In the genomic region with DNA sequence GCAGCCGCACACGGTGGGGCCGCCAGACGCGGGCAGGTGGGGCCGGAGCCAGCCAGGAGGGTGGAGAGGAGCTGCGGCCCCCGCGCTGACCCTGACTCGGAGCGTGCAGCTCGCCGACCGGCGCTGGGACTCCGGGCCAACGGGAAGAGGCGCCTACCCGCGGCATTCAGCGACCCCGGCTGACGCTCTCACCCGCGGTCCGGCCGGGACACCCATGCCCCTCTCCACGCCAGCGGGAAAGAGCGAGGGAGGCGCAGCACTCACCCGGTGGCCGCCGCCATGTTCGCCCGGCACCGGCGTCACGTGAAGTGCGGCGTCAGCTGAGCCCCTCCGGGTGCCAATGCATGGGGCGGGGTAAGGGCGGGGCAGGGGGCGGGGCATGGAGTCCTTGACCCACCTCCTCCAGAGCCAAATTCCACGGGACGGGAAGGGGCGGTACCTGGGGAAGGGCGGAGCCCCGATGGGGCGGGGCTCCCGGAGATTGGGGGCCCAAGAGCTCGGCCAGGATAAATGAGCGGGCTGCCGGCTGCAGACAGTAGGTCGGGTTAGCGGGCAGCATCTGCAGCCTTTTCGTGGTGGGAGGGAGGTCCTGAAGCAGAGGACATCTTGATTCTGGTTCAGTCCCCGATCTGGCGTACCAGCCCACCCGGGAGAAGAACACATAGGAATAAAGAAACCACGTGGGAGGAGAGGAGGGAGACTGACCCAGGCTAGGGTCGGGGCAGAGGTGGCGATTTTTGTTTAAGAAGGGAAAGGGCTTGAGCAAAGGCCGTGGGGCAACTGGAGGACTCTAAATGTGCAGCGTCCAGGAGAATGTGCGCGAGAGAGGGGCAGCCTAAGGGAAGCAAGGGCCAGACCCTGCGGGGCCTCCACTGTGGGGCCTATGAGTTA, we compare ENCODE assay signal across 1 cellular context.
TF ChIP-seq lines count a peak whose summit lies in the region.

A gene (minus strand): TSS at position 312 of the 891 bp plus-strand sequence. CDS start 31 bp downstream, at position 281.

TF ChIP-seq in HepG2, 621 proteins besides CTCF, POLR2A, EP300 and RAD21 (continued from another document and continues in another):
- TF ChIP-seq JUND (CRISPR knock-in tag; IDR thresholded peaks at IDR 0.05) (no peak), GTF3A (CRISPR knock-in tag; conservative IDR thresholded peaks at IDR 0.05) (no peak), ZNF556 (CRISPR knock-in tag; IDR thresholded peaks at IDR 0.05; ENCODE audit: borderline replicate concordance) (peak; percentile 26; the same call in 1 of the 2 replicates), THAP11 (CRISPR knock-in tag; IDR thresholded peaks at IDR 0.05) (peak; percentile 66), WIZ (CRISPR knock-in tag; IDR thresholded peaks at IDR 0.05) (peak; percentile 56; the same call in 1 of the 2 replicates), HOXA3 (CRISPR knock-in tag; IDR thresholded peaks at IDR 0.05) (peak; percentile 81), RCOR2 (CRISPR knock-in tag; IDR thresholded peaks at IDR 0.05) (no peak), KAT8 (CRISPR knock-in tag; IDR thresholded peaks at IDR 0.05) (peak; percentile 77), KDM5A (IDR thresholded peaks at IDR 0.05; ENCODE audit: borderline replicate concordance, low read length) (peak; percentile 98), FOXC1 (CRISPR knock-in tag; IDR thresholded peaks at IDR 0.05; ENCODE audit: borderline replicate concordance) (peak; percentile 78; the same call in 1 of the 2 replicates), MXI1 (IDR thresholded peaks at IDR 0.05; ENCODE audit: borderline replicate concordance, low read depth, low read length) (peak; percentile 71; the same call in 2 of the 3 replicates), NFIC (IDR thresholded peaks at IDR 0.05; ENCODE audit: low read length) (no peak), CCAR2 (optimal IDR thresholded peaks at IDR 0.05; ENCODE audit: low read depth, low read length) (no peak), ZSCAN21 (CRISPR knock-in tag; IDR thresholded peaks at IDR 0.05; ENCODE audit: borderline replicate concordance) (peak; percentile 67; the same call in 1 of the 2 replicates), NR2C2 (CRISPR knock-in tag; IDR thresholded peaks at IDR 0.05; ENCODE audit: borderline replicate concordance) (peak; percentile 80), ZFY (CRISPR knock-in tag; IDR thresholded peaks at IDR 0.05) (peak; percentile 67; the same call in 1 of the 2 replicates), NR3C1 (CRISPR knock-in tag; IDR thresholded peaks at IDR 0.05) (no peak), XRCC5 (optimal IDR thresholded peaks at IDR 0.05; ENCODE audit: low read length) (peak; percentile 51), LCORL (IDR thresholded peaks at IDR 0.05) (no peak), LCORL (CRISPR knock-in tag; IDR thresholded peaks at IDR 0.05) (peak; percentile 77)
- TF ChIP-seq, protein P1, sequence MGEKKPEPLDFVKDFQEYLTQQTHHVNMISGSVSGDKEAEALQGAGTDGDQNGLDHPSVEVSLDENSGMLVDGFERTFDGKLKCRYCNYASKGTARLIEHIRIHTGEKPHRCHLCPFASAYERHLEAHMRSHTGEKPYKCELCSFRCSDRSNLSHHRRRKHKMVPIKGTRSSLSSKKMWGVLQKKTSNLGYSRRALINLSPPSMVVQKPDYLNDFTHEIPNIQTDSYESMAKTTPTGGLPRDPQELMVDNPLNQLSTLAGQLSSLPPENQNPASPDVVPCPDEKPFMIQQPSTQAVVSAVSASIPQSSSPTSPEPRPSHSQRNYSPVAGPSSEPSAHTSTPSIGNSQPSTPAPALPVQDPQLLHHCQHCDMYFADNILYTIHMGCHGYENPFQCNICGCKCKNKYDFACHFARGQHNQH (CRISPR knock-in tag; IDR thresholded peaks at IDR 0.05) = 0 out of 2 replicates have a peak, but pooled peaks have one; percentile 23
- TF ChIP-seq, protein P2, sequence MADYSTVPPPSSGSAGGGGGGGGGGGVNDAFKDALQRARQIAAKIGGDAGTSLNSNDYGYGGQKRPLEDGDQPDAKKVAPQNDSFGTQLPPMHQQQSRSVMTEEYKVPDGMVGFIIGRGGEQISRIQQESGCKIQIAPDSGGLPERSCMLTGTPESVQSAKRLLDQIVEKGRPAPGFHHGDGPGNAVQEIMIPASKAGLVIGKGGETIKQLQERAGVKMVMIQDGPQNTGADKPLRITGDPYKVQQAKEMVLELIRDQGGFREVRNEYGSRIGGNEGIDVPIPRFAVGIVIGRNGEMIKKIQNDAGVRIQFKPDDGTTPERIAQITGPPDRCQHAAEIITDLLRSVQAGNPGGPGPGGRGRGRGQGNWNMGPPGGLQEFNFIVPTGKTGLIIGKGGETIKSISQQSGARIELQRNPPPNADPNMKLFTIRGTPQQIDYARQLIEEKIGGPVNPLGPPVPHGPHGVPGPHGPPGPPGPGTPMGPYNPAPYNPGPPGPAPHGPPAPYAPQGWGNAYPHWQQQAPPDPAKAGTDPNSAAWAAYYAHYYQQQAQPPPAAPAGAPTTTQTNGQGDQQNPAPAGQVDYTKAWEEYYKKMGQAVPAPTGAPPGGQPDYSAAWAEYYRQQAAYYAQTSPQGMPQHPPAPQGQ (CRISPR knock-in tag; IDR thresholded peaks at IDR 0.05; ENCODE audit: borderline replicate concordance) = peak; percentile 52; the same call in 1 of the 2 replicates
- TF ChIP-seq, protein P3, sequence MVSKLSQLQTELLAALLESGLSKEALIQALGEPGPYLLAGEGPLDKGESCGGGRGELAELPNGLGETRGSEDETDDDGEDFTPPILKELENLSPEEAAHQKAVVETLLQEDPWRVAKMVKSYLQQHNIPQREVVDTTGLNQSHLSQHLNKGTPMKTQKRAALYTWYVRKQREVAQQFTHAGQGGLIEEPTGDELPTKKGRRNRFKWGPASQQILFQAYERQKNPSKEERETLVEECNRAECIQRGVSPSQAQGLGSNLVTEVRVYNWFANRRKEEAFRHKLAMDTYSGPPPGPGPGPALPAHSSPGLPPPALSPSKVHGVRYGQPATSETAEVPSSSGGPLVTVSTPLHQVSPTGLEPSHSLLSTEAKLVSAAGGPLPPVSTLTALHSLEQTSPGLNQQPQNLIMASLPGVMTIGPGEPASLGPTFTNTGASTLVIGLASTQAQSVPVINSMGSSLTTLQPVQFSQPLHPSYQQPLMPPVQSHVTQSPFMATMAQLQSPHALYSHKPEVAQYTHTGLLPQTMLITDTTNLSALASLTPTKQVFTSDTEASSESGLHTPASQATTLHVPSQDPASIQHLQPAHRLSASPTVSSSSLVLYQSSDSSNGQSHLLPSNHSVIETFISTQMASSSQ (IDR thresholded peaks at IDR 0.05; ENCODE audit: low read depth) = no peak
- TF ChIP-seq, protein P3 (CRISPR knock-in tag; IDR thresholded peaks at IDR 0.05; ENCODE audit: borderline replicate concordance) = peak; percentile 40; the same call in 1 of the 2 replicates
- TF ChIP-seq, protein P4, sequence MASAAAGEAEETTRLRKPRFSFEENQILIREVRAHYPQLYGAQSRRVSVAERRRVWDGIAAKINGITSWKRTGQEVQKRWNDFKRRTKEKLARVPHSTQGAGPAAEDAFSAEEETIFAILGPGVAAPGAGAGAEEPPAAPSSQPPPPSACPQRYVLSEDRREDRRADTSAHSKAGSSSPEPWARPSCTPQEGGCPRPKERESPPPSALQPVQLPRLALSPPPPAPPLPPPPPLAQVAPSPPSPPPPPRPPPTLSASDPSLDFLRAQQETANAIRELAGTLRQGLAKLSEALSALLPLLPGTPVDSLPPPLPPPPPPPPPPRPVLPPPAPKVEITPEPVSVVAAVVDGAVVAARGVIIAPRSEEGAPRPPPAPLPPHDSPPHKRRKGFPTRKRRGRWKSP (CRISPR knock-in tag; IDR thresholded peaks at IDR 0.05) = no peak
- TF ChIP-seq, protein P5, sequence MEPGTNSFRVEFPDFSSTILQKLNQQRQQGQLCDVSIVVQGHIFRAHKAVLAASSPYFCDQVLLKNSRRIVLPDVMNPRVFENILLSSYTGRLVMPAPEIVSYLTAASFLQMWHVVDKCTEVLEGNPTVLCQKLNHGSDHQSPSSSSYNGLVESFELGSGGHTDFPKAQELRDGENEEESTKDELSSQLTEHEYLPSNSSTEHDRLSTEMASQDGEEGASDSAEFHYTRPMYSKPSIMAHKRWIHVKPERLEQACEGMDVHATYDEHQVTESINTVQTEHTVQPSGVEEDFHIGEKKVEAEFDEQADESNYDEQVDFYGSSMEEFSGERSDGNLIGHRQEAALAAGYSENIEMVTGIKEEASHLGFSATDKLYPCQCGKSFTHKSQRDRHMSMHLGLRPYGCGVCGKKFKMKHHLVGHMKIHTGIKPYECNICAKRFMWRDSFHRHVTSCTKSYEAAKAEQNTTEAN (CRISPR knock-in tag; conservative IDR thresholded peaks at IDR 0.05) = no peak
- TF ChIP-seq, protein P6, sequence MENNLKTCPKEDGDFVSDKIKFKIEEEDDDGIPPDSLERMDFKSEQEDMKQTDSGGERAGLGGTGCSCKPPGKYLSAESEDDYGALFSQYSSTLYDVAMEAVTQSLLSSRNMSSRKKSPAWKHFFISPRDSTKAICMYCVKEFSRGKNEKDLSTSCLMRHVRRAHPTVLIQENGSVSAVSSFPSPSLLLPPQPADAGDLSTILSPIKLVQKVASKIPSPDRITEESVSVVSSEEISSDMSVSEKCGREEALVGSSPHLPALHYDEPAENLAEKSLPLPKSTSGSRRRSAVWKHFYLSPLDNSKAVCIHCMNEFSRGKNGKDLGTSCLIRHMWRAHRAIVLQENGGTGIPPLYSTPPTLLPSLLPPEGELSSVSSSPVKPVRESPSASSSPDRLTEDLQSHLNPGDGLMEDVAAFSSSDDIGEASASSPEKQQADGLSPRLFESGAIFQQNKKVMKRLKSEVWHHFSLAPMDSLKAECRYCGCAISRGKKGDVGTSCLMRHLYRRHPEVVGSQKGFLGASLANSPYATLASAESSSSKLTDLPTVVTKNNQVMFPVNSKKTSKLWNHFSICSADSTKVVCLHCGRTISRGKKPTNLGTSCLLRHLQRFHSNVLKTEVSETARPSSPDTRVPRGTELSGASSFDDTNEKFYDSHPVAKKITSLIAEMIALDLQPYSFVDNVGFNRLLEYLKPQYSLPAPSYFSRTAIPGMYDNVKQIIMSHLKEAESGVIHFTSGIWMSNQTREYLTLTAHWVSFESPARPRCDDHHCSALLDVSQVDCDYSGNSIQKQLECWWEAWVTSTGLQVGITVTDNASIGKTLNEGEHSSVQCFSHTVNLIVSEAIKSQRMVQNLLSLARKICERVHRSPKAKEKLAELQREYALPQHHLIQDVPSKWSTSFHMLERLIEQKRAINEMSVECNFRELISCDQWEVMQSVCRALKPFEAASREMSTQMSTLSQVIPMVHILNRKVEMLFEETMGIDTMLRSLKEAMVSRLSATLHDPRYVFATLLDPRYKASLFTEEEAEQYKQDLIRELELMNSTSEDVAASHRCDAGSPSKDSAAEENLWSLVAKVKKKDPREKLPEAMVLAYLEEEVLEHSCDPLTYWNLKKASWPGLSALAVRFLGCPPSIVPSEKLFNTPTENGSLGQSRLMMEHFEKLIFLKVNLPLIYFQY (CRISPR knock-in tag; IDR thresholded peaks at IDR 0.05; ENCODE audit: borderline replicate concordance) = no peak
- TF ChIP-seq, protein P7, sequence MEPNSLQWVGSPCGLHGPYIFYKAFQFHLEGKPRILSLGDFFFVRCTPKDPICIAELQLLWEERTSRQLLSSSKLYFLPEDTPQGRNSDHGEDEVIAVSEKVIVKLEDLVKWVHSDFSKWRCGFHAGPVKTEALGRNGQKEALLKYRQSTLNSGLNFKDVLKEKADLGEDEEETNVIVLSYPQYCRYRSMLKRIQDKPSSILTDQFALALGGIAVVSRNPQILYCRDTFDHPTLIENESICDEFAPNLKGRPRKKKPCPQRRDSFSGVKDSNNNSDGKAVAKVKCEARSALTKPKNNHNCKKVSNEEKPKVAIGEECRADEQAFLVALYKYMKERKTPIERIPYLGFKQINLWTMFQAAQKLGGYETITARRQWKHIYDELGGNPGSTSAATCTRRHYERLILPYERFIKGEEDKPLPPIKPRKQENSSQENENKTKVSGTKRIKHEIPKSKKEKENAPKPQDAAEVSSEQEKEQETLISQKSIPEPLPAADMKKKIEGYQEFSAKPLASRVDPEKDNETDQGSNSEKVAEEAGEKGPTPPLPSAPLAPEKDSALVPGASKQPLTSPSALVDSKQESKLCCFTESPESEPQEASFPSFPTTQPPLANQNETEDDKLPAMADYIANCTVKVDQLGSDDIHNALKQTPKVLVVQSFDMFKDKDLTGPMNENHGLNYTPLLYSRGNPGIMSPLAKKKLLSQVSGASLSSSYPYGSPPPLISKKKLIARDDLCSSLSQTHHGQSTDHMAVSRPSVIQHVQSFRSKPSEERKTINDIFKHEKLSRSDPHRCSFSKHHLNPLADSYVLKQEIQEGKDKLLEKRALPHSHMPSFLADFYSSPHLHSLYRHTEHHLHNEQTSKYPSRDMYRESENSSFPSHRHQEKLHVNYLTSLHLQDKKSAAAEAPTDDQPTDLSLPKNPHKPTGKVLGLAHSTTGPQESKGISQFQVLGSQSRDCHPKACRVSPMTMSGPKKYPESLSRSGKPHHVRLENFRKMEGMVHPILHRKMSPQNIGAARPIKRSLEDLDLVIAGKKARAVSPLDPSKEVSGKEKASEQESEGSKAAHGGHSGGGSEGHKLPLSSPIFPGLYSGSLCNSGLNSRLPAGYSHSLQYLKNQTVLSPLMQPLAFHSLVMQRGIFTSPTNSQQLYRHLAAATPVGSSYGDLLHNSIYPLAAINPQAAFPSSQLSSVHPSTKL (CRISPR knock-in tag; IDR thresholded peaks at IDR 0.05) = peak; percentile 44; the same call in 1 of the 2 replicates
- TF ChIP-seq, protein P8, sequence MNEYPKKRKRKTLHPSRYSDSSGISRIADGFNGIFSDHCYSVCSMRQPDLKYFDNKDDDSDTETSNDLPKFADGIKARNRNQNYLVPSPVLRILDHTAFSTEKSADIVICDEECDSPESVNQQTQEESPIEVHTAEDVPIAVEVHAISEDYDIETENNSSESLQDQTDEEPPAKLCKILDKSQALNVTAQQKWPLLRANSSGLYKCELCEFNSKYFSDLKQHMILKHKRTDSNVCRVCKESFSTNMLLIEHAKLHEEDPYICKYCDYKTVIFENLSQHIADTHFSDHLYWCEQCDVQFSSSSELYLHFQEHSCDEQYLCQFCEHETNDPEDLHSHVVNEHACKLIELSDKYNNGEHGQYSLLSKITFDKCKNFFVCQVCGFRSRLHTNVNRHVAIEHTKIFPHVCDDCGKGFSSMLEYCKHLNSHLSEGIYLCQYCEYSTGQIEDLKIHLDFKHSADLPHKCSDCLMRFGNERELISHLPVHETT (CRISPR knock-in tag; conservative IDR thresholded peaks at IDR 0.05) = no peak
- TF ChIP-seq, protein P9, sequence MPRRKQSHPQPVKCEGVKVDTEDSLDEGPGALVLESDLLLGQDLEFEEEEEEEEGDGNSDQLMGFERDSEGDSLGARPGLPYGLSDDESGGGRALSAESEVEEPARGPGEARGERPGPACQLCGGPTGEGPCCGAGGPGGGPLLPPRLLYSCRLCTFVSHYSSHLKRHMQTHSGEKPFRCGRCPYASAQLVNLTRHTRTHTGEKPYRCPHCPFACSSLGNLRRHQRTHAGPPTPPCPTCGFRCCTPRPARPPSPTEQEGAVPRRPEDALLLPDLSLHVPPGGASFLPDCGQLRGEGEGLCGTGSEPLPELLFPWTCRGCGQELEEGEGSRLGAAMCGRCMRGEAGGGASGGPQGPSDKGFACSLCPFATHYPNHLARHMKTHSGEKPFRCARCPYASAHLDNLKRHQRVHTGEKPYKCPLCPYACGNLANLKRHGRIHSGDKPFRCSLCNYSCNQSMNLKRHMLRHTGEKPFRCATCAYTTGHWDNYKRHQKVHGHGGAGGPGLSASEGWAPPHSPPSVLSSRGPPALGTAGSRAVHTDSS (CRISPR knock-in tag; conservative IDR thresholded peaks at IDR 0.05) = no peak
